8 cellular contexts compared by ENCODE assay signal in the genomic region with DNA sequence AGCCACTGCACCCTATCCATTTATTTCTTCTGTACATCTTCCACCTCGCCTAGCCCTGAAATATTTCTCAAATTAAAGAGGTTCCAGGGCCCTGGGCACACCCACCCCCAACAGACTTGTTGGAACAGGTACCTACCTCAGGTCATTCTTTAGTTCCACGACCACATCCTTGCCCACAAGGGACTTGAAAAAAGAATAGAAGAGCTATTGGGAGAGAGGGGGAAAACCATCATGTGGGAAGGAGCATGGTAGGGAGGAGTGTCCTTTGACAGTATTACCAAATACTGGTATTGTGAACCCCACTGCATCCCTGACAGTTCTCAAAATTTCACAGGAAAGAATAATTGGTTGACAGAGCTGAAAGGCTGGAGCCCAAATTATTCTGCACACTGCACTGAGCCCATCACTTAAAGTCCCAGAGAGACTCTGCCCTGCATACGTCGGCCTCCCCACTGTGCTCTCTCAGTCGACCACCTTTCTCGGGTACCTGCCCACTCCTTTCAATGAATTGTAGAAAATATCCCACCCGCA. TPM values are rescaled to one million over a fixed set of nuclear protein-coding genes. Genes with fewer than 3 reads are reported as not detected.
DNase-seq lines count a peak whose midpoint lies in the region; ATAC-seq, FAIRE-seq and TF ChIP-seq lines count a peak whose summit lies in the region.

No MANE protein-coding gene starts in this region.

- DNase-seq in OCI-LY7 (ENCODE audit: low spot score): peak; percentile 24
- peak; percentile 37 for DNase-seq in epithelial cell of esophagus (ENCODE audit: low read depth)
- DNase-seq in HK-2 (ENCODE audit: unreplicated experiment): no peak
- no peak for DNase-seq in UCSD-AML1 (lab: John Stamatoyannopoulos, UW; ENCODE audit: unreplicated experiment)
- DNase-seq in NCI-H1105 treated with DMSO at 0.1 percent for 48 hours (lab: John Stamatoyannopoulos, UW): no peak
- DNase-seq in urothelium cell line (ENCODE audit: low spot score): no peak

- no peak for TF ChIP-seq CTCF in OCI-LY7 (conservative IDR thresholded peaks at IDR 0.05; ENCODE audit: low read length)
- no peak for TF ChIP-seq CTCF in epithelial cell of esophagus (IDR thresholded peaks at IDR 0.05; ENCODE audit: insufficient read depth, low read depth, low read length, missing control alignments)
- TF ChIP-seq CTCF in neutrophil (IDR thresholded peaks at IDR 0.05): no peak

- POLR2A ChIA-PET in OCI-LY7 (lab: Charles Lee): interaction anchor here (0.5 to 2.3 kb wide), 9 partner anchors 9 to 221 kb away, joined by 3 to 12 read pairs (median 5); a partner anchor contains a TSS

- FAIRE-seq in urothelium cell line (lab: Jason Lieb, UNC): no peak

- H3K27ac ChIP-seq in OCI-LY7 (ENCODE audit: low read depth, low read length, poor library complexity, severe bottlenecking): peak overlapping the region; percentile 63
- peak overlapping the region; percentile 87 for H3K27ac ChIP-seq in neutrophil

- H3K36me3 ChIP-seq in OCI-LY7 (ENCODE audit: insufficient read depth, low read length): peaks cover 29% of the 10 kb centered on the region
- H3K36me3 ChIP-seq in neutrophil: peaks cover 20% of the 10 kb centered on the region

- peak overlapping the region; percentile 81 for H3K4me2 ChIP-seq in OCI-LY7 (ENCODE audit: low read length)

- CTCF ChIA-PET in OCI-LY7 (lab: Charles Lee; ENCODE audit: unreplicated experiment): interaction anchor here (0.6 to 1.3 kb wide), 2 partner anchors 8 to 404 kb away, joined by 3 to 4 read pairs; no protein-coding TSS in a partner anchor

- intact Hi-C loops in OCI-LY7 (cut with micrococcal nuclease; ENCODE audit: unreplicated experiment): no loop called here

- H3K9me3 ChIP-seq in OCI-LY7 (ENCODE audit: low read length): no peaks in the 10 kb centered on the region
- H3K9me3 ChIP-seq in neutrophil: no peaks in the 10 kb centered on the region

- TSS peak; percentile 76 for BruUV-seq in OCI-LY7 (replicated peaks; lab: Mats Ljungman, UMichigan)

- no peaks in the 10 kb centered on the region for H3K9me2 ChIP-seq in OCI-LY7 (ENCODE audit: insufficient read depth, low read length)

- no peaks in the 10 kb centered on the region for H4K20me1 ChIP-seq in OCI-LY7 (ENCODE audit: insufficient read depth, low read length)

- peak overlapping the region; percentile 80 for H2AFZ ChIP-seq in OCI-LY7 (ENCODE audit: low read length)

- H3K79me2 ChIP-seq in OCI-LY7 (ENCODE audit: insufficient read depth, low read depth, low read length): peaks cover 19% of the 10 kb centered on the region

- H3K27me3 ChIP-seq in neutrophil: no peaks in the 10 kb centered on the region

- peaks cover 13% of the 10 kb centered on the region for H3K4me1 ChIP-seq in OCI-LY7 (ENCODE audit: insufficient read depth, low read length, poor library complexity, severe bottlenecking)
- peaks cover 17 to 19% of the 10 kb centered on the region in 2 experiments for H3K4me1 ChIP-seq in neutrophil (ENCODE audit: control insufficient read depth in 1 of 2, insufficient read depth in 1 of 2, low read depth in 1 of 2, low read length in 1 of 2)

- ATAC-seq in GM21723 (IDR thresholded peaks at IDR 0.05; ENCODE audit: unreplicated experiment): peak; percentile 22

- H3K4me3 ChIP-seq in OCI-LY7 (ENCODE audit: low read depth, low read length, poor library complexity, severe bottlenecking) (peak overlapping the region; percentile 85), epithelial cell of esophagus (ENCODE audit: low read length) (peak overlapping the region; percentile 83), neutrophil (ENCODE audit: low read depth in 1 of 2, low read length in 1 of 2) (peak overlapping the region; percentile 70 to 75)

RNA-seq across cellular contexts. Expression of a gene that starts 0.8 kb away (rescaled TPM):
- 65.2 and 78.4 TPM in 2 replicates for total RNA-seq in OCI-LY7 (2014; rRNA removed; shearing (Covaris generic))
- 78.0 and 82.6 TPM in 2 replicates for total RNA-seq in OCI-LY7 (2022)

RNA-seq across cellular contexts. Expression of a gene that starts 9.1 kb away (rescaled TPM):
- 0.19 TPM in 1 of 2 replicates, not detected in the other for total RNA-seq in OCI-LY7 (2014; rRNA removed; shearing (Covaris generic))
- total RNA-seq in OCI-LY7 (2022): 0.15 and 0.49 TPM in 2 replicates

RNA-seq across cellular contexts. Expression of a gene that starts 9.3 kb away (rescaled TPM):
- total RNA-seq in OCI-LY7 (2014; rRNA removed; shearing (Covaris generic)): 0.22 and 0.41 TPM in 2 replicates
- total RNA-seq in OCI-LY7 (2022): 0.81 and 2.2 TPM in 2 replicates

RNA-seq across cellular contexts. Expression of a gene that starts 10.5 kb away (rescaled TPM):
- 47.0 and 51.2 TPM in 2 replicates for total RNA-seq in OCI-LY7 (2014; rRNA removed; shearing (Covaris generic))
- total RNA-seq in OCI-LY7 (2022): 118 and 137 TPM in 2 replicates

RNA-seq across cellular contexts. Expression of a gene that starts 21.5 kb away (rescaled TPM):
- 160 and 177 TPM in 2 replicates for total RNA-seq in OCI-LY7 (2014; rRNA removed; shearing (Covaris generic))
- total RNA-seq in OCI-LY7 (2022): 40.1 and 60.9 TPM in 2 replicates

Comparison
In these comparisons a context has a peak if more than half of its experiments do, and no peak if none do; other contexts are left out.
1. DNase-seq: peak in OCI-LY7 (single experiment) and epithelial cell of esophagus (single experiment); none in HK-2 (single experiment), UCSD-AML1 (single experiment), NCI-H1105 treated with DMSO at 0.1 percent for 48 hours (single experiment) and urothelium cell line (single experiment).
2. Peak in every context shown above with its lines, with median percentiles within 50 percentile points of each other: H3K4me3 ChIP-seq.